ENCODE assay signal across 13 cellular contexts in the genomic region with DNA sequence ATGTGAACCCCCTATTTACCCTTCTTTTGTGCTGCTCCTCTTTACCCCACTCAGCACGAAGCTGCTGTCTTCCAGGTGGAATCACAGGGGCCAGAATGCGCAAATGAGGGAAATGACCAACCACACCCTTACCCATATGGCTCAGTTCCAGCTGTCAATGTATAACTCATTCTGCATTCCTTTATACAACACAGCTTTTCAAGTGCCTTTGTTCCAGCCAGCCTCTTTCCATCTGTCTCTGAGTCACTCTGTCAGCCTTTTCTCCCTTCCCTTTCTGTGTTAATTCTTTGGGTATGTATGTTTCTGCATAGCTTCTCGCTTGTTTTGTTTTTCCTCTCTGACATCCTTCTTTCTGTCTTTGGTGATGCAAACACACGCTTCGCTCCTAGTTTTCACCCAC. TPM values are rescaled to one million over a fixed set of nuclear protein-coding genes. Genes with fewer than 3 reads are reported as not detected.
DNase-seq lines count a peak whose midpoint lies in the region; ATAC-seq and TF ChIP-seq lines count a peak whose summit lies in the region.
"Had no signal": no experiment of that assay in that cellular context is flagged by ENCODE, and none has a peak within 500 bp of the region (broad histone marks: within the 10 kb centered on the region; RNA-seq: fewer than 3 reads in every experiment).

No MANE protein-coding gene starts in this region.

- no peak for ATAC-seq in GM21786 (IDR thresholded peaks at IDR 0.05; ENCODE audit: unreplicated experiment)
- ATAC-seq in CD8-positive, alpha-beta T cell: no peak

- H3K9me3 Mint-ChIP-seq in HFFc6: no peaks in the 10 kb centered on the region
- no peaks in the 10 kb centered on the region for H3K9me3 Mint-ChIP-seq in CD8-positive, alpha-beta T cell
- H3K9me3 Mint-ChIP-seq: memory B cell had no signal

- H3K27me3 Mint-ChIP-seq in HFFc6 (ENCODE audit: insufficient read depth): no peaks in the 10 kb centered on the region
- no peaks in the 10 kb centered on the region for H3K27me3 Mint-ChIP-seq in CD8-positive, alpha-beta T cell (ENCODE audit: low read depth)
- H3K27me3 Mint-ChIP-seq: memory B cell had no signal

- H3K4me3 Mint-ChIP-seq in HFFc6: peak overlapping the region; percentile 27
- H3K4me3 Mint-ChIP-seq in CD8-positive, alpha-beta T cell: no peak overlapping the region
- H3K4me3 Mint-ChIP-seq: memory B cell had no signal

- H3K27ac ChIP-seq in angular gyrus (ENCODE audit: low read depth, low read length): peak overlapping the region; percentile 40
- H3K27ac ChIP-seq in CD8-positive, alpha-beta T cell (ENCODE audit: low read depth, low read length): no peak overlapping the region
- H3K27ac ChIP-seq: BLaER1 treated with 17β-estradiol and CSF1 and Interleukin-3, amounts not matched to agents 10 nM and 100 nM; coronary artery; uterus had no signal

- no peaks in the 10 kb centered on the region for H3K36me3 Mint-ChIP-seq in HFFc6 (ENCODE audit: low read depth)
- H3K36me3 Mint-ChIP-seq in CD8-positive, alpha-beta T cell: peaks cover 20% of the 10 kb centered on the region

- H3K4me1 Mint-ChIP-seq in HFFc6 (ENCODE audit: low read depth): peaks cover 15% of the 10 kb centered on the region
- H3K4me1 Mint-ChIP-seq in CD8-positive, alpha-beta T cell (ENCODE audit: low read depth): no peaks in the 10 kb centered on the region
- H3K4me1 Mint-ChIP-seq: memory B cell had no signal

- H3K27ac Mint-ChIP-seq in HFFc6: peak overlapping the region; percentile 25
- no peak overlapping the region for H3K27ac Mint-ChIP-seq in CD8-positive, alpha-beta T cell
- H3K27ac Mint-ChIP-seq: memory B cell had no signal

- POLR2A ChIA-PET in CD8-positive, alpha-beta T cell (lab: Charles Lee): no interaction called here

- no peaks in the 10 kb centered on the region for H3K9me3 ChIP-seq in CD8-positive, alpha-beta T cell (ENCODE audit: low read length)
- H3K9me3 ChIP-seq: BLaER1 treated with 17β-estradiol and CSF1 and Interleukin-3, amounts not matched to agents 10 nM and 100 nM; uterus had no signal

- H3K36me3 ChIP-seq in CD8-positive, alpha-beta T cell (ENCODE audit: insufficient read depth, low read length): no peaks in the 10 kb centered on the region
- H3K36me3 ChIP-seq: BLaER1 treated with 17β-estradiol and CSF1 and Interleukin-3, amounts not matched to agents 10 nM and 100 nM; uterus had no signal

- intact Hi-C loops in CD8-positive, alpha-beta T cell (cut with DNase I, micrococcal nuclease): no loop called here

- CTCF ChIA-PET in CD8-positive, alpha-beta T cell (lab: Charles Lee): no interaction called here

- no peak overlapping the region for H3K4me3 ChIP-seq in CD8-positive, alpha-beta T cell (ENCODE audit: low read depth, low read length)
- H3K4me3 ChIP-seq: BLaER1 treated with 17β-estradiol and CSF1 and Interleukin-3, amounts not matched to agents 10 nM and 100 nM; coronary artery; uterus had no signal

- TF ChIP-seq CTCF in HFFc6 (IDR thresholded peaks at IDR 0.05): no peak
- no peak for TF ChIP-seq CTCF in CD8-positive, alpha-beta T cell (IDR thresholded peaks at IDR 0.05)

- no peaks in the 10 kb centered on the region for H3K27me3 ChIP-seq in CD8-positive, alpha-beta T cell (ENCODE audit: insufficient read depth, low read length)
- H3K27me3 ChIP-seq: uterus had no signal

- DNase-seq in A172 (ENCODE audit: low spot score) (peak; percentile 82), HFFc6 (peak; percentile 41), islet precursor cell (peak; percentile 57), NCI-H526 (lab: John Stamatoyannopoulos, UW) (no peak)
- no peak for DNase-seq in effector CD8-positive, alpha-beta T cell (lab: John Stamatoyannopoulos, UW)
- DNase-seq in CD8-positive, alpha-beta T cell: no peak
- DNase-seq: SHP77 treated with DMSO at 0.1 percent for 48 hours, uterus had no signal

- H3K4me1 ChIP-seq in CD8-positive, alpha-beta T cell (ENCODE audit: insufficient read depth, low read length): no peaks in the 10 kb centered on the region
- H3K4me1 ChIP-seq: uterus had no signal

RNA-seq across cellular contexts. Expression of a gene that starts 54.6 kb away (rescaled TPM):
- total RNA-seq in A172 (2014; rRNA removed; shearing (Covaris generic)): not detected in 2 replicates
- total RNA-seq in HFFc6 (2021; fragmentation: NEBNext Ultra II Directional; extraction: Animal tissue kit (Norgen Biotek cat#: 25700)): not detected
- total RNA-seq in CD8-positive, alpha-beta T cell: not detected
- total RNA-seq: uterus had no signal

Comparison
In these comparisons a context has a peak if more than half of its experiments do, and no peak if none do; other contexts are left out.
1. DNase-seq: peak in A172 (single experiment), HFFc6 (single experiment) and islet precursor cell (single experiment); none in NCI-H526 (0 of 2), effector CD8-positive, alpha-beta T cell (single experiment) and CD8-positive, alpha-beta T cell (0 of 7).